Comparison of ENCODE assay signal across 18 cellular contexts in the genomic region with DNA sequence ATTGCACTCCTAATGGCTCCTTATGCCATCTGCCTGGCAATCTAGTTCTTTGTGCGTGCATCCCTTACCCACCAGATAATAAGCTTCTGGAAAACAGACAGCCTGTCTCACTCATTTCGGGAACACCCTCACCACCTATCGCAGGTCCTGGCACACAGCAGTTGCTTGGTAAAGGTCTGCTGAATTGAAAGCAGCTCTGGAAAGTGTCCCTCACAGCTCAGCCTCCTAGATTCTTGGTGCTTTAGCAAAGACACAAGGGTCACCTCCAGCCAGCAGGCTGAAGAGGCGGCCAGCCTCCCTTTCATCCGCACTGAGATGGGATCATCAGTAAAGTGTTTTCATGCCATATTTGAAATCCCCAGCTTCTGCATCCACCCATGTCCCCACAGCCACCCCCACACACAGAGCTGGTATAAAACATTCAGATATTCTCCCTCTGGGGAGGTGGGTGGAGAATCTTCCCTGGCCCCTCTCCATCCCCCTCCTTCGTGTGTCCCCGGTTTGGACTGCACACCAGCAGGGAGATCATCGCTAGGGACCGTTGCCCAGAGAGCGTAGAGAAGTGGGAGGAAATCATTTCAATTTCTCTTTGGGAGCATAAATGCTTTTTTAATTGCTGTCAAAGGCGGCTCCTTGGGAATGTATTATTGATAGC. TPM values are rescaled to one million over a fixed set of nuclear protein-coding genes. Genes with fewer than 3 reads are reported as not detected.
DNase-seq lines count a peak whose midpoint lies in the region; ATAC-seq and TF ChIP-seq lines count a peak whose summit lies in the region.
"Had no signal": no experiment of that assay in that cellular context is flagged by ENCODE, and none has a peak within 500 bp of the region (broad histone marks: within the 10 kb centered on the region; RNA-seq: fewer than 3 reads in every experiment).

No MANE protein-coding gene starts in this region.

- intact Hi-C loops in activated CD4-positive, alpha-beta T cell treated with anti-CD3 and anti-CD28 coated beads for 36 hours (cut with DNase I, micrococcal nuclease): no loop called here
- intact Hi-C loops in transverse colon (cut with DNase I; ENCODE audit: low total_unique reads): no loop called here

- peaks cover 6% of the 10 kb centered on the region for H3F3A ChIP-seq in SK-N-SH (replicated peaks; ENCODE audit: insufficient read depth)

- H3K4me3 ChIP-seq in endodermal cell (ENCODE audit: low read length) (no peak overlapping the region), muscle layer of colon (ENCODE audit: low read depth in 1 of 2, low read length in 2 of 2) (peak overlapping the region in 1 of 2 donors; percentile 13), transverse colon (no peak overlapping the region), SK-N-SH (ENCODE audit: low read depth in 2 of 2, low read length in 1 of 2) (no peak overlapping the region)
- H3K4me3 ChIP-seq: ascending aorta, gastrocnemius medialis, SK-N-MC, upper lobe of left lung had no signal

- no peak overlapping the region for H3K4me3 Mint-ChIP-seq in activated CD4-positive, alpha-beta T cell treated with anti-CD3 and anti-CD28 coated beads, Interleukin-2, amount 10 ng/mL, durations not matched to agents 7 days and 5 days
- H3K4me3 Mint-ChIP-seq in activated CD4-positive, alpha-beta T cell treated with anti-CD3 and anti-CD28 coated beads for 36 hours: no peak overlapping the region
- no peak overlapping the region for H3K4me3 Mint-ChIP-seq in endodermal cell
- H3K4me3 Mint-ChIP-seq: neural crest cell had no signal

- CTCF ChIA-PET in activated CD4-positive, alpha-beta T cell treated with anti-CD3 and anti-CD28 coated beads, Interleukin-2, amount 10 ng/mL, durations not matched to agents 7 days and 5 days (lab: Charles Lee): interaction anchor here (1.3 to 1.5 kb wide), 3 partner anchors 11 to 146 kb away, joined by 3 to 5 read pairs (median 5); no protein-coding TSS in a partner anchor
- CTCF ChIA-PET in activated CD4-positive, alpha-beta T cell treated with anti-CD3 and anti-CD28 coated beads for 36 hours (lab: Charles Lee): interaction anchor here (0.6 to 1.7 kb wide), 4 partner anchors 24 to 330 kb away, joined by 3 to 5 read pairs (median 4); no protein-coding TSS in a partner anchor
- CTCF ChIA-PET in SK-N-SH (lab: Yijun Ruan, JAX): no interaction called here

- 85 to 96% methylated on average over 5 to 11 of the region's 11 CpGs for WGBS in endodermal cell (ENCODE audit: insufficient coverage in 1 of 2, insufficient read length in 1 of 2), 2 experiments
- WGBS in transverse colon (ENCODE audit: low coverage in 1 of 2), 2 donors: 63 to 67% methylated on average over 1 to 11 of the region's 11 CpGs
- 92% methylated on average over 10 of the region's 11 CpGs for WGBS in SK-N-SH (ENCODE audit: low lambda C conversion rate)

- no peak overlapping the region for H3K4me2 ChIP-seq in SK-N-SH

- H3K27ac Mint-ChIP-seq in activated CD4-positive, alpha-beta T cell treated with anti-CD3 and anti-CD28 coated beads, Interleukin-2, amount 10 ng/mL, durations not matched to agents 7 days and 5 days: peak overlapping the region; percentile 43
- no peak overlapping the region for H3K27ac Mint-ChIP-seq in activated CD4-positive, alpha-beta T cell treated with anti-CD3 and anti-CD28 coated beads for 36 hours
- H3K27ac Mint-ChIP-seq in endodermal cell: no peak overlapping the region

- in situ Hi-C loops in transverse colon (cut with MboI; ENCODE audit: low pct_ligation_motif_present in 1 of 4, low pct_unique_long_range_greater_than_20kb in 1 of 4, low sequenced_read_pairs in 3 of 4): loop anchor here in 3 of 4 donors (10.0 kb wide), 1 partner anchor 107 kb away; no protein-coding TSS in a partner anchor

- no peak for DNase-seq in activated CD4-positive, alpha-beta T cell treated with anti-CD3 and anti-CD28 coated beads, Interleukin-2, amount 10 ng/mL, durations not matched to agents 7 days and 5 days
- DNase-seq in activated CD4-positive, alpha-beta T cell treated with anti-CD3 and anti-CD28 coated beads for 36 hours: no peak
- DNase-seq in endodermal cell (no peak), transverse colon (no peak), SK-N-SH (no peak), NCI-H748 (lab: John Stamatoyannopoulos, UW; ENCODE audit: unreplicated experiment) (no peak), SW 1271 (lab: John Stamatoyannopoulos, UW) (no peak)
- DNase-seq: activated CD4-positive, CD25-positive, alpha-beta regulatory T cell treated with anti-CD3 and anti-CD28 coated beads, Interleukin-2, amount 50 U/mL, for 72 hours; activated T-cell treated with anti-CD3 and anti-CD28 coated beads, Interleukin-2, amount 50 U/mL, for 1 hour; effector CD4-positive, alpha-beta T cell; gastrocnemius medialis; NCI-H146; stimulated activated CD4-positive, alpha-beta T cell treated with anti-CD3 and anti-CD28 coated beads, Interleukin-15, amount 100 ng/mL, for 24 hours; upper lobe of left lung had no signal

- no peak for ATAC-seq in activated CD4-positive, alpha-beta T cell treated with anti-CD3 and anti-CD28 coated beads for 36 hours
- ATAC-seq: gastrocnemius medialis had no signal

- H3K4me1 ChIP-seq in endodermal cell (ENCODE audit: control insufficient read depth, insufficient read depth, low read length) (peaks cover 37% of the 10 kb centered on the region), muscle layer of colon (ENCODE audit: insufficient read depth, low read length) (peaks cover 50% of the 10 kb centered on the region), transverse colon (peaks cover 0 to 22% (median 4%) of the 10 kb centered on the region in 4 donors), SK-N-SH (ENCODE audit: control insufficient read depth in 1 of 2, insufficient read depth in 2 of 2, low read depth in 1 of 2, low read length in 1 of 2) (no peaks in the 10 kb centered on the region; a peak in 1 of 4 replicates)
- H3K4me1 ChIP-seq: ascending aorta, gastrocnemius medialis had no signal

- H3K27me3 ChIP-seq in endodermal cell (ENCODE audit: control insufficient read depth, insufficient read depth, low read length, poor library complexity, severe bottlenecking) (no peaks in the 10 kb centered on the region), muscle layer of colon (ENCODE audit: control insufficient read depth in 1 of 2, insufficient read depth in 2 of 2, low read length in 2 of 2) (no peaks in the 10 kb centered on the region), transverse colon (no peaks in the 10 kb centered on the region), SK-N-SH (ENCODE audit: insufficient read depth) (no peaks in the 10 kb centered on the region)
- H3K27me3 ChIP-seq: ascending aorta, gastrocnemius medialis, upper lobe of left lung had no signal

- no peaks in the 10 kb centered on the region for H3K9me2 ChIP-seq in SK-N-SH

- no peaks in the 10 kb centered on the region for H3K79me2 ChIP-seq in SK-N-SH (ENCODE audit: insufficient read depth)

- H3K36me3 ChIP-seq in endodermal cell (ENCODE audit: control insufficient read depth, insufficient read depth, low read length) (no peaks in the 10 kb centered on the region), muscle layer of colon (ENCODE audit: insufficient read depth, low read length) (no peaks in the 10 kb centered on the region), transverse colon (no peaks in the 10 kb centered on the region), SK-N-SH (replicated peaks in 1 of 2; ENCODE audit: control insufficient read depth in 1 of 2, insufficient read depth in 2 of 2, low read length in 1 of 2) (no peaks in the 10 kb centered on the region)
- H3K36me3 ChIP-seq: ascending aorta, gastrocnemius medialis, upper lobe of left lung had no signal

- peaks cover 5% of the 10 kb centered on the region for H3K27me3 Mint-ChIP-seq in activated CD4-positive, alpha-beta T cell treated with anti-CD3 and anti-CD28 coated beads, Interleukin-2, amount 10 ng/mL, durations not matched to agents 7 days and 5 days
- no peaks in the 10 kb centered on the region for H3K27me3 Mint-ChIP-seq in activated CD4-positive, alpha-beta T cell treated with anti-CD3 and anti-CD28 coated beads for 36 hours
- H3K27me3 Mint-ChIP-seq in endodermal cell (ENCODE audit: insufficient read depth): no peaks in the 10 kb centered on the region

- no peaks in the 10 kb centered on the region for H3K36me3 Mint-ChIP-seq in activated CD4-positive, alpha-beta T cell treated with anti-CD3 and anti-CD28 coated beads, Interleukin-2, amount 10 ng/mL, durations not matched to agents 7 days and 5 days (ENCODE audit: low read depth)
- no peaks in the 10 kb centered on the region for H3K36me3 Mint-ChIP-seq in activated CD4-positive, alpha-beta T cell treated with anti-CD3 and anti-CD28 coated beads for 36 hours (ENCODE audit: low read depth)
- no peaks in the 10 kb centered on the region for H3K36me3 Mint-ChIP-seq in endodermal cell (ENCODE audit: low read depth)

- H3K9ac ChIP-seq in endodermal cell (ENCODE audit: extremely low read depth, low read length, poor library complexity, severe bottlenecking): peak overlapping the region; percentile 6
- H3K9ac ChIP-seq in muscle layer of colon (ENCODE audit: low read length): peak overlapping the region; percentile 30
- no peak overlapping the region for H3K9ac ChIP-seq in SK-N-SH

- no peak for TF ChIP-seq EP300 in transverse colon (IDR thresholded peaks at IDR 0.05; ENCODE audit: low read depth)
- no peak for TF ChIP-seq EP300 in SK-N-SH (IDR thresholded peaks at IDR 0.05; ENCODE audit: borderline replicate concordance in 1 of 2, low read depth in 1 of 2, low read length in 1 of 2)

- no peaks in the 10 kb centered on the region for H3K9me3 Mint-ChIP-seq in activated CD4-positive, alpha-beta T cell treated with anti-CD3 and anti-CD28 coated beads, Interleukin-2, amount 10 ng/mL, durations not matched to agents 7 days and 5 days
- no peaks in the 10 kb centered on the region for H3K9me3 Mint-ChIP-seq in activated CD4-positive, alpha-beta T cell treated with anti-CD3 and anti-CD28 coated beads for 36 hours (ENCODE audit: low read depth)
- H3K9me3 Mint-ChIP-seq in endodermal cell: no peaks in the 10 kb centered on the region
- H3K9me3 Mint-ChIP-seq: neural crest cell had no signal

- peaks cover 26% of the 10 kb centered on the region for H3K4me1 Mint-ChIP-seq in activated CD4-positive, alpha-beta T cell treated with anti-CD3 and anti-CD28 coated beads, Interleukin-2, amount 10 ng/mL, durations not matched to agents 7 days and 5 days
- H3K4me1 Mint-ChIP-seq in activated CD4-positive, alpha-beta T cell treated with anti-CD3 and anti-CD28 coated beads for 36 hours: peaks cover 11% of the 10 kb centered on the region
- H3K4me1 Mint-ChIP-seq in endodermal cell: peaks cover 65% of the 10 kb centered on the region

- no peak for TF ChIP-seq RAD21 in SK-N-SH (IDR thresholded peaks at IDR 0.05; ENCODE audit: low read length)

- TF ChIP-seq CTCF in endodermal cell (conservative IDR thresholded peaks at IDR 0.05) (no peak), transverse colon (IDR thresholded peaks at IDR 0.05) (no peak), SK-N-SH (IDR thresholded peaks at IDR 0.05) (no peak)

- TF ChIP-seq POLR2A in transverse colon (IDR thresholded peaks at IDR 0.05): no peak

- no peaks in the 10 kb centered on the region for H4K20me1 ChIP-seq in SK-N-SH (ENCODE audit: insufficient read depth)

- POLR2A ChIA-PET in activated CD4-positive, alpha-beta T cell treated with anti-CD3 and anti-CD28 coated beads, Interleukin-2, amount 10 ng/mL, durations not matched to agents 7 days and 5 days (lab: Charles Lee): no interaction called here
- POLR2A ChIA-PET in activated CD4-positive, alpha-beta T cell treated with anti-CD3 and anti-CD28 coated beads for 36 hours (lab: Charles Lee): no interaction called here
- POLR2A ChIA-PET in SK-N-SH (lab: Yijun Ruan, JAX): no interaction called here

- no peak overlapping the region for H2AFZ ChIP-seq in SK-N-SH (ENCODE audit: low read depth)

- H3K9me3 ChIP-seq in endodermal cell (ENCODE audit: control insufficient read depth, low read length): no peaks in the 10 kb centered on the region
- H3K9me3 ChIP-seq in muscle layer of colon (ENCODE audit: low read length): no peaks in the 10 kb centered on the region
- no peaks in the 10 kb centered on the region for H3K9me3 ChIP-seq in transverse colon
- H3K9me3 ChIP-seq in SK-N-SH: no peaks in the 10 kb centered on the region
- H3K9me3 ChIP-seq: ascending aorta, gastrocnemius medialis, upper lobe of left lung had no signal

- H3K27ac ChIP-seq in endodermal cell (ENCODE audit: low read depth, low read length): peak overlapping the region; percentile 7
- peak overlapping the region; percentile 74 for H3K27ac ChIP-seq in muscle layer of colon (ENCODE audit: low read depth, low read length)
- H3K27ac ChIP-seq in transverse colon: peak overlapping the region; percentile 39 to 58 (median 46)
- H3K27ac ChIP-seq in SK-N-SH (ENCODE audit: low read depth in 2 of 2, low read length in 1 of 2): no peak overlapping the region
- H3K27ac ChIP-seq: ascending aorta, gastrocnemius medialis, SK-N-MC, upper lobe of left lung had no signal

RNA-seq across cellular contexts. Expression of a gene that starts 29.1 kb away (rescaled TPM):
- total RNA-seq in activated CD4-positive, alpha-beta T cell treated with anti-CD3 and anti-CD28 coated beads, Interleukin-2, amount 10 ng/mL, durations not matched to agents 7 days and 5 days: 10 to 100 TPM; 77.8 to 82.4 TPM
- total RNA-seq in activated CD4-positive, alpha-beta T cell treated with anti-CD3 and anti-CD28 coated beads for 36 hours: 10 to 100 TPM; 36.2 to 38.8 TPM
- total RNA-seq in endodermal cell: 10 to 100 TPM; 34.9 to 60.0 TPM
- polyA plus RNA-seq in endodermal cell (2013, experiment 1 of 2): 67.4 TPM
- 64.6 TPM for polyA plus RNA-seq in endodermal cell (2013, experiment 2 of 2)
- total RNA-seq in transverse colon: 100 to 1,000 TPM in 1 of 4 donors, 10 to 100 TPM in 3; 58.4 to 146 (median 79.6) TPM
- 96.1 and 144 TPM in 2 replicates for polyA plus RNA-seq in SK-N-SH (2012; rRNA removed)
- 88.6 and 104 TPM in 2 replicates for polyA plus RNA-seq in SK-N-SH (2012; cell fraction: cytosol; rRNA removed)
- polyA plus RNA-seq in SK-N-SH (2012; cell fraction: nucleus; rRNA removed): 164 and 210 TPM in 2 replicates

Comparison
In these comparisons a context has a peak if more than half of its experiments do, and no peak if none do; other contexts are left out.
1. H3K27ac ChIP-seq: peak in endodermal cell (single experiment), muscle layer of colon (single experiment) and transverse colon (4 of 4); none in SK-N-SH (0 of 2).